In genomic region chr16:54547052-54547451, GRCh38 we compare ENCODE assay signal across 20 cellular contexts.
DNase-seq lines count a peak whose midpoint lies in the region; ATAC-seq, FAIRE-seq and TF ChIP-seq lines count a peak whose summit lies in the region.
"Had no signal": no experiment of that assay in that cellular context is flagged by ENCODE, and none has a peak within 500 bp of the region (broad histone marks: within the 10 kb centered on the region; RNA-seq: fewer than 3 reads in every experiment).

No MANE protein-coding gene starts in this region.

- BruUV-seq in HepG2 (replicated peaks; lab: Mats Ljungman, UMichigan), result no TSS peak

- no peak overlapping the region for H3K27ac ChIP-seq in HepG2 (ENCODE audit: extremely low read length, insufficient read depth, low read length)
- H3K27ac ChIP-seq in right lobe of liver, result no peak overlapping the region
- H3K27ac ChIP-seq in neural cell (ENCODE audit: low read length), result peak overlapping the region; percentile 80
- H3K27ac ChIP-seq: 22Rv1; A549; BLaER1 treated with 17β-estradiol and CSF1 and Interleukin-3, amounts not matched to agents 10 nM and 100 nM; C4-2B had no signal

- no peak for TF ChIP-seq CTCF in HepG2 (CRISPR knock-in tag; IDR thresholded peaks at IDR 0.05)
- no peak for TF ChIP-seq CTCF in right lobe of liver (IDR thresholded peaks at IDR 0.05)
- TF ChIP-seq CTCF in neural cell (IDR thresholded peaks at IDR 0.05; ENCODE audit: poor library complexity, severe bottlenecking), result no peak

- no peaks in the 10 kb centered on the region for H3K79me2 ChIP-seq in HepG2 (ENCODE audit: insufficient read depth, low read length)
- no peaks in the 10 kb centered on the region for H3K79me2 ChIP-seq in neural cell (replicated peaks; ENCODE audit: insufficient read depth, low read length)

- intact Hi-C loops in HepG2 (cut with micrococcal nuclease; ENCODE audit: unreplicated experiment) (no loop called here), right lobe of liver (cut with DNase I) (no loop called here)

- H3F3A ChIP-seq in neural cell (ENCODE audit: insufficient read depth, low read length, poor library complexity, severe bottlenecking), result no peaks in the 10 kb centered on the region

- FAIRE-seq in HepG2 (lab: Jason Lieb, UNC), result no peak
- FAIRE-seq: A549, D721Med, G401.6, GM12891, GM19239 had no signal

- POLR2A ChIA-PET in HepG2 (lab: Yijun Ruan, JAX), result no interaction called here

- H3K27me3 ChIP-seq in HepG2 (ENCODE audit: control insufficient read depth in 1 of 2, insufficient read depth in 2 of 2, low read length in 2 of 2) (peaks cover 0 to under 1% of the 10 kb centered on the region in 2 experiments; a peak in 1 of 5 replicates), right lobe of liver (no peaks in the 10 kb centered on the region), neural cell (ENCODE audit: insufficient read depth, low read depth, low read length) (peaks cover 7% of the 10 kb centered on the region)
- H3K27me3 ChIP-seq: BLaER1 treated with 17β-estradiol and CSF1 and Interleukin-3, amounts not matched to agents 10 nM and 100 nM had no signal

- in situ Hi-C loops in HepG2 (cut with HindIII; ENCODE audit: extremely low pct_ligation_motif_present, low pct_unique_long_range_greater_than_20kb), result no loop called here

- no peaks in the 10 kb centered on the region for H4K20me1 ChIP-seq in HepG2 (ENCODE audit: insufficient read depth, low read length)
- H4K20me1 ChIP-seq in neural cell (ENCODE audit: insufficient read depth), result no peaks in the 10 kb centered on the region
- H4K20me1 ChIP-seq: BLaER1 treated with 17β-estradiol and CSF1 and Interleukin-3, amounts not matched to agents 10 nM and 100 nM had no signal

- H3K9me2 ChIP-seq in neural cell (ENCODE audit: insufficient read depth, low read length), result no peaks in the 10 kb centered on the region

- TF ChIP-seq EP300 in HepG2 (IDR thresholded peaks at IDR 0.05; ENCODE audit: low read depth in 2 of 2, low read length in 2 of 2) (no peak), HepG2 (CRISPR knock-in tag; IDR thresholded peaks at IDR 0.05; ENCODE audit: borderline replicate concordance) (no peak), neural cell (conservative IDR thresholded peaks at IDR 0.05; ENCODE audit: poor library complexity, severe bottlenecking) (no peak)

- no peak overlapping the region for H3K4me3 ChIP-seq in HepG2 (replicated peaks in 1 of 3; ENCODE audit: insufficient read depth in 1 of 3, low read depth in 2 of 3, low read length in 3 of 3)
- H3K4me3 ChIP-seq in right lobe of liver, result no peak overlapping the region
- H3K4me3 ChIP-seq in neural cell (ENCODE audit: low read length), result no peak overlapping the region
- H3K4me3 ChIP-seq: A549; BLaER1 treated with 17β-estradiol and CSF1 and Interleukin-3, amounts not matched to agents 10 nM and 100 nM had no signal

- H3K4me2 ChIP-seq in HepG2 (ENCODE audit: low read depth, low read length), result no peak overlapping the region
- H3K4me2 ChIP-seq in neural cell (ENCODE audit: low read length), result no peak overlapping the region
- H3K4me2 ChIP-seq: A549; BLaER1 treated with 17β-estradiol and CSF1 and Interleukin-3, amounts not matched to agents 10 nM and 100 nM had no signal

- H3K9ac ChIP-seq in HepG2 (ENCODE audit: insufficient read depth, low read depth, low read length) (no peak overlapping the region), neural cell (ENCODE audit: low read length) (no peak overlapping the region)
- H3K9ac ChIP-seq: BLaER1 treated with 17β-estradiol and CSF1 and Interleukin-3, amounts not matched to agents 10 nM and 100 nM had no signal

- CTCF ChIA-PET in HepG2 (lab: Yijun Ruan, JAX; ENCODE audit: low intra/inter-chr PET ratio, low total read pairs), result no interaction called here

- 31% methylated on average over 4 of the region's 4 CpGs for WGBS in HepG2 (ENCODE audit: low lambda C conversion rate)
- WGBS in right lobe of liver (ENCODE audit: insufficient coverage, low coverage, low lambda C conversion rate, missing lambda C conversion rate), result 59% methylated on average over 3 of the region's 4 CpGs

- H3K36me3 ChIP-seq in HepG2 (replicated peaks in 1 of 2; ENCODE audit: control insufficient read depth in 1 of 2, insufficient read depth in 2 of 2, low read length in 2 of 2) (no peaks in the 10 kb centered on the region), right lobe of liver (no peaks in the 10 kb centered on the region), neural cell (ENCODE audit: insufficient read depth, low read length) (no peaks in the 10 kb centered on the region)
- H3K36me3 ChIP-seq: BLaER1 treated with 17β-estradiol and CSF1 and Interleukin-3, amounts not matched to agents 10 nM and 100 nM had no signal

- H3K4me1 ChIP-seq in HepG2 (ENCODE audit: insufficient read depth, low read length) (no peaks in the 10 kb centered on the region), right lobe of liver (no peaks in the 10 kb centered on the region)
- H3K4me1 ChIP-seq: A549; BLaER1 treated with 17β-estradiol and CSF1 and Interleukin-3, amounts not matched to agents 10 nM and 100 nM had no signal

- no peaks in the 10 kb centered on the region for H3K9me3 ChIP-seq in HepG2 (ENCODE audit: low read length)
- H3K9me3 ChIP-seq in right lobe of liver, result no peaks in the 10 kb centered on the region
- H3K9me3 ChIP-seq in neural cell (ENCODE audit: low read length), result no peaks in the 10 kb centered on the region
- H3K9me3 ChIP-seq: A549; BLaER1 treated with 17β-estradiol and CSF1 and Interleukin-3, amounts not matched to agents 10 nM and 100 nM; Caco-2 had no signal

- no peak for TF ChIP-seq POLR2A in HepG2 (IDR thresholded peaks at IDR 0.05; ENCODE audit: insufficient read depth in 1 of 2, low read depth in 2 of 2, low read length in 2 of 2)
- no peak for TF ChIP-seq POLR2A in right lobe of liver (IDR thresholded peaks at IDR 0.05)

- ATAC-seq in HepG2, result no peak
- ATAC-seq in right lobe of liver, result no peak
- no peak for ATAC-seq in HG02798 (IDR thresholded peaks at IDR 0.05; ENCODE audit: poor library complexity, unreplicated experiment)
- ATAC-seq: A549; CD8-positive, alpha-beta T cell had no signal

- DNase-seq in HepG2 (ENCODE audit: low spot score) (no peak), right lobe of liver (no peak), dermis blood vessel endothelial cell (no peak)
- DNase-seq: AML-193; Caco-2; Calu3; CD4-positive, alpha-beta T cell; CD8-positive, alpha-beta T cell; DMS79 treated with DMSO at 0.1 percent for 48 hours; GF-D8 had no signal

- TF ChIP-seq RAD21 in HepG2 (CRISPR knock-in tag; IDR thresholded peaks at IDR 0.05) (no peak), neural cell (conservative IDR thresholded peaks at IDR 0.05) (no peak)

- H2AFZ ChIP-seq in HepG2 (ENCODE audit: low read length) (no peak overlapping the region), neural cell (ENCODE audit: low read depth, low read length) (no peak overlapping the region)

TF ChIP-seq in HepG2, 621 proteins besides CTCF, POLR2A, EP300 and RAD21 (continues in another document):
- TF ChIP-seq ZNF367 (CRISPR knock-in tag; IDR thresholded peaks at IDR 0.05; ENCODE audit: borderline replicate concordance), result no peak
- TF ChIP-seq JARID2 (CRISPR knock-in tag; IDR thresholded peaks at IDR 0.05; ENCODE audit: insufficient replicate concordance), result no peak
- TF ChIP-seq HINFP (CRISPR knock-in tag; IDR thresholded peaks at IDR 0.05; ENCODE audit: low read depth), result no peak
- peak; percentile 65; the same call in 1 of the 2 replicates for TF ChIP-seq ZNF768 (CRISPR knock-in tag; IDR thresholded peaks at IDR 0.05)

TF ChIP-seq in neural cell, 6 proteins besides CTCF, POLR2A, EP300 and RAD21:
- TF ChIP-seq MXI1 (conservative IDR thresholded peaks at IDR 0.05; ENCODE audit: poor library complexity, severe bottlenecking), result no peak
- TF ChIP-seq EZH2 (IDR thresholded peaks at IDR 0.05; ENCODE audit: borderline replicate concordance, insufficient read depth, low read length, poor library complexity, severe bottlenecking), result no peak
